1 cellular context compared by ENCODE assay signal in genomic region chr18:21612125-21613100, GRCh38.
TF ChIP-seq lines count a peak whose summit lies in the region.

Gene SNRPD1, plus strand, starts transcription at chr18:21612314. Its CDS starts 116 bp downstream, at chr18:21612430.

TF ChIP-seq in H1, 55 proteins besides CTCF, POLR2A, EP300 and RAD21 (continued from another document):
- TF ChIP-seq MAFK (IDR thresholded peaks at IDR 0.05; ENCODE audit: low read depth, low read length) (no peak), TAF1 (IDR thresholded peaks at IDR 0.05; ENCODE audit: low read depth, low read length) (peak; percentile 96), YY1 (IDR thresholded peaks at IDR 0.05; ENCODE audit: low read depth, low read length) (peak; percentile 81), PHF8 (conservative IDR thresholded peaks at IDR 0.05; ENCODE audit: low read depth, low read length) (peak; percentile 97), CEBPB (IDR thresholded peaks at IDR 0.05; ENCODE audit: low read depth, low read length) (peak; percentile 5; the same call in 1 of the 2 replicates), KDM5A (IDR thresholded peaks at IDR 0.05; ENCODE audit: low read length) (peak; percentile 59; the same call in 1 of the 2 replicates), SP2 (IDR thresholded peaks at IDR 0.05; ENCODE audit: low read length) (peak; percentile 65), TAF7 (optimal IDR thresholded peaks at IDR 0.05; ENCODE audit: borderline replicate concordance, low read depth, low read length) (peak; percentile 96), CBX5 (IDR thresholded peaks at IDR 0.05; ENCODE audit: low read depth, low read length) (no peak), BRCA1 (IDR thresholded peaks at IDR 0.05; ENCODE audit: low read depth, low read length) (no peak), SIN3A (conservative IDR thresholded peaks at IDR 0.05 in 1 of 2, IDR thresholded peaks at IDR 0.05 in 1 of 2; ENCODE audit: low read depth in 1 of 2, low read length in 2 of 2) (peak; percentile 87 to 89), NRF1 (IDR thresholded peaks at IDR 0.05; ENCODE audit: low read depth, low read length) (no peak), POU5F1 (IDR thresholded peaks at IDR 0.05; ENCODE audit: low read depth, low read length) (no peak), BACH1 (IDR thresholded peaks at IDR 0.05; ENCODE audit: low read length) (no peak), HDAC2 (IDR thresholded peaks at IDR 0.05; ENCODE audit: borderline replicate concordance in 1 of 2, low read depth in 2 of 2, low read length in 2 of 2) (peak in 1 of 2 experiments; percentile 80; a peak in 2 of 4 replicates), TEAD4 (IDR thresholded peaks at IDR 0.05; ENCODE audit: low read depth, low read length) (0 out of 2 replicates have a peak, but pooled peaks have one; percentile 1), POLR2AphosphoS5 (IDR thresholded peaks at IDR 0.05; ENCODE audit: low read depth, low read length) (peak; percentile 97), GTF2F1 (IDR thresholded peaks at IDR 0.05; ENCODE audit: borderline replicate concordance, low read depth, low read length) (peak; percentile 71; the same call in 1 of the 2 replicates), EGR1 (IDR thresholded peaks at IDR 0.05; ENCODE audit: borderline replicate concordance, low read depth, low read length) (0 out of 2 replicates have a peak, but pooled peaks have one; percentile 32), TBP (IDR thresholded peaks at IDR 0.05; ENCODE audit: low read depth, low read length) (peak; percentile 93), CREB1 (IDR thresholded peaks at IDR 0.05) (peak; percentile 79)
- TF ChIP-seq, protein P1, sequence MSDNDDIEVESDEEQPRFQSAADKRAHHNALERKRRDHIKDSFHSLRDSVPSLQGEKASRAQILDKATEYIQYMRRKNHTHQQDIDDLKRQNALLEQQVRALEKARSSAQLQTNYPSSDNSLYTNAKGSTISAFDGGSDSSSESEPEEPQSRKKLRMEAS (IDR thresholded peaks at IDR 0.05), result peak; percentile 97
- TF ChIP-seq, protein P2, sequence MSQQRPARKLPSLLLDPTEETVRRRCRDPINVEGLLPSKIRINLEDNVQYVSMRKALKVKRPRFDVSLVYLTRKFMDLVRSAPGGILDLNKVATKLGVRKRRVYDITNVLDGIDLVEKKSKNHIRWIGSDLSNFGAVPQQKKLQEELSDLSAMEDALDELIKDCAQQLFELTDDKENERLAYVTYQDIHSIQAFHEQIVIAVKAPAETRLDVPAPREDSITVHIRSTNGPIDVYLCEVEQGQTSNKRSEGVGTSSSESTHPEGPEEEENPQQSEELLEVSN (IDR thresholded peaks at IDR 0.05), result peak; percentile 87
